17 cellular contexts compared by ENCODE assay signal in the genomic region with DNA sequence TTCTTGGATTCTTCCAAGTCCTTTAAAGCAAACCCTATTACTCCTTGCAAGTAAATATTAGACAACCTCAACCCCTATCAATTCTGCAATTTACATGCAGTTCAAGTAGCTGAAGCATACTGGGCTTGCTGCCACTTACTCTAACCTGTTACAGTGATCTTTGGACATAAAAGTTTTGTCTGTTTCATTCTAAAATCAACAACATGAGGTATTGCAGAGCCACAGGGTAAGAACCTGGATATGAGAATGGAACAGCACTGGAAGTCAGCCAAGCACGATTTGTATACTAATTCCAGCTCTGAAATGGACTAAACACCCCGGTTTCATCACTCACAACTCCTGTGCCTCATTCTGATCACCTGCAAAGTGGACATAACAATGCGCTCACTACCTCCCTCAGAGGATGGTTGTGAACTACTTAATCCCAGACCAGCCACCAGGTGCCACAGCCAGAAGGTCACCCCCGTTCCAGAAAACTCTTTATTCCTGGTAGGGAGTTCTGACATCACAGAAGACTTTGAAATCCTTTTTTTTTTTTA.
"Had no signal": no experiment of that assay in that cellular context is flagged by ENCODE, and none has a peak within 500 bp of the region (broad histone marks: within the 10 kb centered on the region; RNA-seq: fewer than 3 reads in every experiment).

No MANE protein-coding gene starts in this region.

- H3K9me3 ChIP-seq: gastroesophageal sphincter, heart left ventricle, neutrophil, pancreas had no signal

- ATAC-seq: activated T-cell treated with anti-CD3 and anti-CD28 coated beads, Interleukin-2, amount 50 U/mL, for 4 hours; gastroesophageal sphincter; heart left ventricle; naive thymus-derived CD8-positive, alpha-beta T cell; stimulated activated naive B cell treated with anti-CD40 and anti-IgM and Interleukin-4, amounts not matched to agents 10 μg/mL and 1 μg/mL and 100 μg/mL, for 72 hours had no signal

- DNase-seq: activated CD4-positive, alpha-beta T cell treated with anti-CD3 and anti-CD28 coated beads, Interleukin-2, amount 10 ng/mL, durations not matched to agents 7 days and 5 days; activated CD8-positive, alpha-beta memory T cell treated with anti-CD3 and anti-CD28 coated beads, Interleukin-2, amount 50 U/mL, for 4 hours; activated effector memory CD4-positive, alpha-beta T cell treated with Interleukin-2 at 50 U/mL for 16 hours; activated naive CD4-positive, alpha-beta T cell treated with anti-CD3 and anti-CD28 coated beads, Interleukin-2, amount 10 ng/mL, durations not matched to agents 7 days and 5 days; activated T-cell treated with anti-CD3 and anti-CD28 coated beads, Interleukin-2, amount 50 U/mL, for 4 hours; aorta; cerebellar nuclear complex; effector CD4-positive, alpha-beta T cell; heart left ventricle; immature natural killer cell; mesendoderm; naive thymus-derived CD8-positive, alpha-beta T cell; pancreas; stimulated activated naive B cell treated with anti-CD40 and anti-IgM and Interleukin-4, amounts not matched to agents 10 μg/mL and 1 μg/mL and 100 μg/mL, for 72 hours; T1000 had no signal

- H3K27ac ChIP-seq: gastroesophageal sphincter, heart left ventricle, neutrophil, pancreas had no signal

- H3K36me3 ChIP-seq: gastroesophageal sphincter, heart left ventricle, neutrophil, pancreas had no signal

- H3K4me3 ChIP-seq: gastroesophageal sphincter, heart left ventricle, pancreas had no signal

- H3K27me3 ChIP-seq: gastroesophageal sphincter, heart left ventricle, neutrophil, pancreas had no signal

- H3K4me1 ChIP-seq: gastroesophageal sphincter, heart left ventricle, pancreas had no signal
